ENCODE assay signal across 11 cellular contexts in the genomic region with DNA sequence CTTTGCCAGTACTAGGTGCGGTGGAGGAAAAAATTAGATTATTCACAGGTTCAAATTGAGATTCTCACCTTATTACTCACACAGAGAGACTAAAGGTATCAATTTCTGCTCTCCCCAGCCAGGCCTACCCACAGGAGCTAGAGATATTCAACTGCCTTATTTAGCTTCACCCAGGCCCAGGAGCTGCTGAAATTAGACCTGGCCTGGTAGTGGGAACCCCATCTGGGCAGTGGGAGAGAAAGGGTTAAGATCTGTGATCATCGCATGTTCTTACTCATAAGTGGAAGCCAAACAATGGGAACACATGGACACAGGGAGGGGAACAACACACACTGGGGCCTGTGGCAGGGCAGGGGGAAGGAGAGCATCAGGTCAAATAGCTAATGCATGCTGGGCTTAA. TPM values are rescaled to one million over a fixed set of nuclear protein-coding genes. Genes with fewer than 3 reads are reported as not detected.
A peak's percentile ranks its signal among the peaks of the same experiment; 100 is the strongest.
DNase-seq lines count a peak whose midpoint lies in the region; FAIRE-seq and TF ChIP-seq lines count a peak whose summit lies in the region.
"Had no signal": no experiment of that assay in that cellular context is flagged by ENCODE, and none has a peak within 500 bp of the region (broad histone marks: within the 10 kb centered on the region; RNA-seq: fewer than 3 reads in every experiment).

No MANE protein-coding gene starts in this region.

- no peak for TF ChIP-seq CTCF in keratinocyte (optimal IDR thresholded peaks at IDR 0.05 in 1 of 3, IDR thresholded peaks at IDR 0.05 in 1 of 3, conservative IDR thresholded peaks at IDR 0.05 in 1 of 3; ENCODE audit: extremely low read depth in 1 of 3, insufficient read depth in 2 of 3, low read length in 3 of 3)

- peak overlapping the region; percentile 73 for H3K27ac Mint-ChIP-seq in activated T-helper 2 cell treated with anti-CD3 and anti-CD28 coated beads, Interferon-gamma antibody, Interleukin-2, Interleukin-4, amounts not matched to agents 10 μg/mL and 5 μg/mL and 100 μg/mL, durations not matched to agents 14 hours and 24 hours and 36 hours
- H3K27ac Mint-ChIP-seq: endodermal cell had no signal

- no peaks in the 10 kb centered on the region for H3K27me3 Mint-ChIP-seq in activated T-helper 2 cell treated with anti-CD3 and anti-CD28 coated beads, Interferon-gamma antibody, Interleukin-2, Interleukin-4, amounts not matched to agents 10 μg/mL and 5 μg/mL and 100 μg/mL, durations not matched to agents 14 hours and 24 hours and 36 hours (ENCODE audit: low read depth)

- DNase-seq in EL (peak; percentile 46), keratinocyte (ENCODE audit: low read depth, low spot score) (no peak), H54 (ENCODE audit: insufficient read length, low spot score) (no peak), CD1c-positive myeloid dendritic cell (ENCODE audit: extremely low spot score) (no peak)
- DNase-seq in activated T-helper 2 cell treated with anti-CD3 and anti-CD28 coated beads, Interferon-gamma antibody, Interleukin-2, Interleukin-4, amounts not matched to agents 10 μg/mL and 5 μg/mL and 100 μg/mL, durations not matched to agents 14 hours and 24 hours and 36 hours (ENCODE audit: low spot score): no peak
- no peak for DNase-seq in effector memory CD4-positive, alpha-beta T cell
- no peak for DNase-seq in stimulated activated naive CD4-positive, alpha-beta T cell (lab: John Stamatoyannopoulos, UW)
- DNase-seq: activated effector memory CD4-positive, alpha-beta T cell treated with Interleukin-2 at 50 U/mL for 16 hours; endodermal cell had no signal

- no peaks in the 10 kb centered on the region for H3K9me3 ChIP-seq in BLaER1
- H3K9me3 ChIP-seq in keratinocyte (ENCODE audit: control insufficient read depth, low read depth, low read length): no peaks in the 10 kb centered on the region
- H3K9me3 ChIP-seq in effector memory CD4-positive, alpha-beta T cell (ENCODE audit: control insufficient read depth, low read length): no peaks in the 10 kb centered on the region

- dilution Hi-C loops in keratinocyte (cut with MboI; ENCODE audit: extremely low pct_ligation_motif_present, low sequenced_read_pairs): no loop called here

- H3K4me3 Mint-ChIP-seq in activated T-helper 2 cell treated with anti-CD3 and anti-CD28 coated beads, Interferon-gamma antibody, Interleukin-2, Interleukin-4, amounts not matched to agents 10 μg/mL and 5 μg/mL and 100 μg/mL, durations not matched to agents 14 hours and 24 hours and 36 hours (ENCODE audit: low read depth): no peak overlapping the region
- H3K4me3 Mint-ChIP-seq: endodermal cell had no signal

- peaks cover 62% of the 10 kb centered on the region for H3K4me1 Mint-ChIP-seq in activated T-helper 2 cell treated with anti-CD3 and anti-CD28 coated beads, Interferon-gamma antibody, Interleukin-2, Interleukin-4, amounts not matched to agents 10 μg/mL and 5 μg/mL and 100 μg/mL, durations not matched to agents 14 hours and 24 hours and 36 hours (ENCODE audit: low read depth)

- H4K20me1 ChIP-seq in BLaER1: no peaks in the 10 kb centered on the region
- no peaks in the 10 kb centered on the region for H4K20me1 ChIP-seq in keratinocyte (ENCODE audit: control insufficient read depth, extremely low read depth, insufficient read depth, low read length)

- no peaks in the 10 kb centered on the region for H3K36me3 Mint-ChIP-seq in activated T-helper 2 cell treated with anti-CD3 and anti-CD28 coated beads, Interferon-gamma antibody, Interleukin-2, Interleukin-4, amounts not matched to agents 10 μg/mL and 5 μg/mL and 100 μg/mL, durations not matched to agents 14 hours and 24 hours and 36 hours (ENCODE audit: low read depth)

- no peaks in the 10 kb centered on the region for H3K27me3 ChIP-seq in BLaER1
- H3K27me3 ChIP-seq in keratinocyte (ENCODE audit: control insufficient read depth, extremely low read depth, insufficient read depth, low read length): no peaks in the 10 kb centered on the region
- no peaks in the 10 kb centered on the region for H3K27me3 ChIP-seq in effector memory CD4-positive, alpha-beta T cell (replicated peaks; ENCODE audit: control insufficient read depth, insufficient read depth, low read length, poor library complexity, severe bottlenecking)

- H3K9me3 Mint-ChIP-seq in activated T-helper 2 cell treated with anti-CD3 and anti-CD28 coated beads, Interferon-gamma antibody, Interleukin-2, Interleukin-4, amounts not matched to agents 10 μg/mL and 5 μg/mL and 100 μg/mL, durations not matched to agents 14 hours and 24 hours and 36 hours: peaks cover 2% of the 10 kb centered on the region
- H3K9me3 Mint-ChIP-seq: endodermal cell had no signal

- H3K4me2 ChIP-seq in BLaER1 (peak overlapping the region; percentile 76), keratinocyte (ENCODE audit: control insufficient read depth, extremely low read depth, insufficient read depth, low read depth, low read length) (peak overlapping the region; percentile 84)

- no peaks in the 10 kb centered on the region for H3K36me3 ChIP-seq in BLaER1
- H3K36me3 ChIP-seq in keratinocyte (ENCODE audit: control insufficient read depth in 2 of 2, extremely low read depth in 1 of 2, insufficient read depth in 2 of 2, low read length in 2 of 2): peaks cover 0 to 3% of the 10 kb centered on the region in 2 experiments
- no peaks in the 10 kb centered on the region for H3K36me3 ChIP-seq in effector memory CD4-positive, alpha-beta T cell (ENCODE audit: control insufficient read depth, insufficient read depth, low read length)

- H2AFZ ChIP-seq in keratinocyte (ENCODE audit: control insufficient read depth, low read length): no peak overlapping the region

- intact Hi-C loops in activated T-helper 2 cell treated with anti-CD3 and anti-CD28 coated beads, Interferon-gamma antibody, Interleukin-2, Interleukin-4, amounts not matched to agents 10 μg/mL and 5 μg/mL and 100 μg/mL, durations not matched to agents 14 hours and 24 hours and 36 hours (cut with micrococcal nuclease): loop anchor here (5.0 kb wide), 1 partner anchor 37 kb away; no protein-coding TSS in a partner anchor

- no peaks in the 10 kb centered on the region for H3K79me2 ChIP-seq in keratinocyte (ENCODE audit: control insufficient read depth, insufficient read depth, low read length)

- peak; percentile 23 for FAIRE-seq in keratinocyte (lab: Jason Lieb, UNC)
- no peak for FAIRE-seq in H54 (lab: Jason Lieb, UNC)
- FAIRE-seq: D721Med had no signal

- H3K4me1 ChIP-seq in BLaER1 (peaks cover 71% of the 10 kb centered on the region), keratinocyte (ENCODE audit: control insufficient read depth, extremely low read depth, insufficient read depth, low read length) (peaks cover 75% of the 10 kb centered on the region)
- peaks cover 42% of the 10 kb centered on the region for H3K4me1 ChIP-seq in effector memory CD4-positive, alpha-beta T cell (ENCODE audit: control insufficient read depth, insufficient read depth, low read length, poor library complexity, severe bottlenecking)

- H3K4me3 ChIP-seq in BLaER1: no peak overlapping the region
- no peak overlapping the region for H3K4me3 ChIP-seq in keratinocyte (ENCODE audit: control insufficient read depth in 2 of 3, extremely low read depth in 1 of 3, insufficient read depth in 2 of 3, low read depth in 1 of 3, low read length in 3 of 3)
- no peak overlapping the region for H3K4me3 ChIP-seq in effector memory CD4-positive, alpha-beta T cell (ENCODE audit: insufficient read depth, low read depth, low read length, poor library complexity, severe bottlenecking)

- no peak overlapping the region for H3K9ac ChIP-seq in BLaER1
- peak overlapping the region; percentile 88 for H3K9ac ChIP-seq in keratinocyte (ENCODE audit: control insufficient read depth, extremely low read depth, insufficient read depth, low read length)

- peak overlapping the region; percentile 75; the same call in 1 of the 2 replicates for H3K27ac ChIP-seq in BLaER1
- peak overlapping the region; percentile 99 for H3K27ac ChIP-seq in keratinocyte (ENCODE audit: control insufficient read depth, insufficient read depth, low read length)
- H3K27ac ChIP-seq in effector memory CD4-positive, alpha-beta T cell (ENCODE audit: insufficient read depth, low read length, poor library complexity, severe bottlenecking): no peak overlapping the region

- no peaks in the 10 kb centered on the region for H3K9me1 ChIP-seq in keratinocyte (ENCODE audit: control insufficient read depth, extremely low read depth, insufficient read depth, low read length)

- no peak for TF ChIP-seq POLR2A in H54 (IDR thresholded peaks at IDR 0.05; ENCODE audit: low read depth, low read length)

RNA-seq across cellular contexts. Expression of gene MICAL2, which starts 20.9 kb away (rescaled TPM):
- 736 TPM in 2 replicates for total RNA-seq in activated T-helper 2 cell treated with anti-CD3 and anti-CD28 coated beads, Interferon-gamma antibody, Interleukin-2, Interleukin-4, amounts not matched to agents 10 μg/mL and 5 μg/mL and 100 μg/mL, durations not matched to agents 14 hours and 24 hours and 36 hours
- 72.7 to 124 TPM (median 83.9 TPM) in 3 replicates for polyA plus RNA-seq in keratinocyte
- 172 TPM for polyA plus RNA-seq in keratinocyte (2011; ENCODE audit: low read depth)
- 76.6 and 79.2 TPM in 2 replicates for polyA plus RNA-seq in keratinocyte (2011; cell fraction: cytosol; rRNA removed)
- 175 and 197 TPM in 2 replicates for polyA plus RNA-seq in keratinocyte (2011; cell fraction: nucleus; rRNA removed)
- polyA plus RNA-seq in keratinocyte (2012; ENCODE audit: low replicate concordance): 52.2 and 143 TPM in 2 replicates
- 218 to 406 TPM (median 316 TPM) in 3 replicates for polyA minus RNA-seq in keratinocyte
- 176 TPM for polyA minus RNA-seq in keratinocyte (2011; cell fraction: cytosol; rRNA and poly(A)+ RNA removed)
- 292 and 558 TPM in 2 replicates for polyA minus RNA-seq in keratinocyte (2011; cell fraction: nucleus; rRNA and poly(A)+ RNA removed)
